1 cellular context compared by ENCODE assay signal in genomic region chr4:26937136-26937535, GRCh38.
TF ChIP-seq lines count a peak whose summit lies in the region.

No MANE protein-coding gene starts in this region.

TF ChIP-seq in GM23338, 12 proteins besides CTCF, POLR2A, EP300 and RAD21 (continued from another document):
- no peak for TF ChIP-seq JUNB (IDR thresholded peaks at IDR 0.05; ENCODE audit: unreplicated experiment)
